In genomic region chr11:43556892-43557291, GRCh38 we compare ENCODE assay signal across 20 cellular contexts.
DNase-seq lines count a peak whose midpoint lies in the region; ATAC-seq and TF ChIP-seq lines count a peak whose summit lies in the region.
"Had no signal": no experiment of that assay in that cellular context is flagged by ENCODE, and none has a peak within 500 bp of the region (broad histone marks: within the 10 kb centered on the region; RNA-seq: fewer than 3 reads in every experiment).

No MANE protein-coding gene starts in this region.

- DNase-seq in left ventricle myocardium inferior, result no peak
- no peak for DNase-seq in Right ventricle myocardium inferior (ENCODE audit: missing footprints)
- DNase-seq in mesothelial cell of epicardium (ENCODE audit: low spot score in 2 of 2, unreplicated experiment in 2 of 2), result no peak
- no peak for DNase-seq in activated CD4-positive, alpha-beta T cell treated with anti-CD3 and anti-CD28 coated beads for 48 hours
- DNase-seq in NCI-H2107 treated with DMSO at 0.1 percent for 48 hours (lab: John Stamatoyannopoulos, UW; ENCODE audit: unreplicated experiment), result no peak
- DNase-seq: activated B cell treated with CpG ODN at 0.5 μM for 24 hours; activated CD4-positive, alpha-beta memory T cell treated with anti-CD3 and anti-CD28 coated beads for 36 hours; activated gamma-delta T cell; activated T-cell treated with anti-CD3 and anti-CD28 coated beads for 4 hours; EL; foreskin keratinocyte; occipital lobe; Peyer's patch; stimulated activated CD4-positive, alpha-beta T cell treated with anti-CD3 and anti-CD28 coated beads, Interleukin-12 subunit alpha, Interleukin-12 subunit beta, amount 100 ng/mL, for 4 hours had no signal

- peaks cover 27% of the 10 kb centered on the region for H3K4me1 ChIP-seq in left ventricle myocardium inferior
- H3K4me1 ChIP-seq in ectodermal cell (ENCODE audit: control insufficient read depth, insufficient read depth, low read length), result peaks cover 41% of the 10 kb centered on the region
- H3K4me1 ChIP-seq: foreskin keratinocyte, Peyer's patch had no signal

- H3K27me3 ChIP-seq in left ventricle myocardium inferior (ENCODE audit: low read depth) (peaks cover 96% of the 10 kb centered on the region), ectodermal cell (ENCODE audit: control insufficient read depth, insufficient read depth, low read length, poor library complexity, severe bottlenecking) (no peaks in the 10 kb centered on the region)

- H3K36me3 ChIP-seq in left ventricle myocardium inferior (no peaks in the 10 kb centered on the region), ectodermal cell (ENCODE audit: control insufficient read depth, insufficient read depth, low read length) (no peaks in the 10 kb centered on the region)
- H3K36me3 ChIP-seq: breast epithelium, Peyer's patch had no signal

- H3K9me3 ChIP-seq in left ventricle myocardium inferior (replicated peaks) (no peaks in the 10 kb centered on the region), ectodermal cell (ENCODE audit: control insufficient read depth, low read length) (no peaks in the 10 kb centered on the region)
- H3K9me3 ChIP-seq: breast epithelium, Peyer's patch had no signal

- H3K4me3 ChIP-seq in left ventricle myocardium inferior (peak overlapping the region; percentile 19), ectodermal cell (ENCODE audit: insufficient read depth, low read depth, low read length) (peak overlapping the region; percentile 20)
- H3K4me3 ChIP-seq: breast epithelium, Peyer's patch had no signal

- WGBS in ectodermal cell, 2 experiments, result 12 to 20% methylated on average over 4 of the region's 4 CpGs

- H3K27me3 Mint-ChIP-seq in mesothelial cell of epicardium (ENCODE audit: low read depth), result peaks cover 85% of the 10 kb centered on the region

- H3K27ac ChIP-seq in left ventricle myocardium inferior (replicated peaks), result no peak overlapping the region
- no peak overlapping the region for H3K27ac ChIP-seq in ectodermal cell (ENCODE audit: insufficient read depth, low read depth, low read length, poor library complexity, severe bottlenecking)
- H3K27ac ChIP-seq: breast epithelium, foreskin keratinocyte, HL-60, Peyer's patch had no signal

- ATAC-seq in Right ventricle myocardium inferior (no peak), GM18870 (IDR thresholded peaks at IDR 0.05; ENCODE audit: unreplicated experiment) (no peak), GM21737 (IDR thresholded peaks at IDR 0.05; ENCODE audit: unreplicated experiment) (no peak)

- H3K4me1 Mint-ChIP-seq in mesothelial cell of epicardium, result peaks cover 29% of the 10 kb centered on the region
- H3K4me1 Mint-ChIP-seq: activated B cell treated with CpG ODN at 0.5 μM for 24 hours had no signal

- no peaks in the 10 kb centered on the region for H3K36me3 Mint-ChIP-seq in mesothelial cell of epicardium
- H3K36me3 Mint-ChIP-seq: activated CD4-positive, alpha-beta memory T cell treated with anti-CD3 and anti-CD28 coated beads for 36 hours had no signal

- no peak overlapping the region for H3K27ac Mint-ChIP-seq in mesothelial cell of epicardium
- H3K27ac Mint-ChIP-seq: activated B cell treated with CpG ODN at 0.5 μM for 24 hours; activated CD4-positive, alpha-beta memory T cell treated with anti-CD3 and anti-CD28 coated beads for 36 hours; dendritic cell treated with granulocyte-macrophage colony-stimulating factor and Interleukin-4, amounts not matched to agents 40 ng/mL and 50 ng/mL, for 4 days had no signal

- H3K9me3 Mint-ChIP-seq in mesothelial cell of epicardium, result no peaks in the 10 kb centered on the region
- H3K9me3 Mint-ChIP-seq: activated B cell treated with CpG ODN at 0.5 μM for 24 hours; activated CD4-positive, alpha-beta memory T cell treated with anti-CD3 and anti-CD28 coated beads for 36 hours; dendritic cell treated with granulocyte-macrophage colony-stimulating factor and Interleukin-4, amounts not matched to agents 40 ng/mL and 50 ng/mL, for 4 days had no signal

- intact Hi-C loops in left ventricle myocardium inferior (cut with micrococcal nuclease) (no loop called here), Right ventricle myocardium inferior (cut with DNase I) (no loop called here)

- TF ChIP-seq CTCF in left ventricle myocardium inferior (IDR thresholded peaks at IDR 0.05; ENCODE audit: borderline replicate concordance) (no peak), mesothelial cell of epicardium (IDR thresholded peaks at IDR 0.05; ENCODE audit: unreplicated experiment) (no peak)

- H3K4me3 Mint-ChIP-seq in mesothelial cell of epicardium, result peak overlapping the region; percentile 6
- H3K4me3 Mint-ChIP-seq: activated B cell treated with CpG ODN at 0.5 μM for 24 hours; activated CD4-positive, alpha-beta memory T cell treated with anti-CD3 and anti-CD28 coated beads for 36 hours; dendritic cell treated with granulocyte-macrophage colony-stimulating factor and Interleukin-4, amounts not matched to agents 40 ng/mL and 50 ng/mL, for 4 days had no signal
